1 cellular context compared by ENCODE assay signal in genomic region chr4:25081866-25082471, GRCh38.
TF ChIP-seq lines count a peak whose summit lies in the region.

No MANE protein-coding gene starts in this region.

TF ChIP-seq in WTC11, 78 proteins besides CTCF, POLR2A, EP300 and RAD21 (continued from another document):
- no peak for TF ChIP-seq PREB (CRISPR knock-in tag; IDR thresholded peaks at IDR 0.05; ENCODE audit: borderline replicate concordance)
- no peak for TF ChIP-seq ZNF219 (CRISPR knock-in tag; IDR thresholded peaks at IDR 0.05; ENCODE audit: borderline replicate concordance)
- no peak for TF ChIP-seq MYBL2 (CRISPR knock-in tag; IDR thresholded peaks at IDR 0.05)
- TF ChIP-seq AFF4 (CRISPR knock-in tag; IDR thresholded peaks at IDR 0.05; ENCODE audit: borderline replicate concordance), result no peak
- no peak for TF ChIP-seq RELA (CRISPR knock-in tag; IDR thresholded peaks at IDR 0.05; ENCODE audit: borderline replicate concordance)
- TF ChIP-seq, protein P1, sequence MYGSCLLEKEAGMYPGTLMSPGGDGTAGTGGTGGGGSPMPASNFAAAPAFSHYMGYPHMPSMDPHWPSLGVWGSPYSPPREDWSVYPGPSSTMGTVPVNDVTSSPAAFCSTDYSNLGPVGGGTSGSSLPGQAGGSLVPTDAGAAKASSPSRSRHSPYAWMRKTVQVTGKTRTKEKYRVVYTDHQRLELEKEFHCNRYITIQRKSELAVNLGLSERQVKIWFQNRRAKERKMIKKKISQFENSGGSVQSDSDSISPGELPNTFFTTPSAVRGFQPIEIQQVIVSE (CRISPR knock-in tag; IDR thresholded peaks at IDR 0.05; ENCODE audit: borderline replicate concordance), result no peak
